17 cellular contexts compared by ENCODE assay signal in genomic region chr16:69893086-69893485, GRCh38.
"Had no signal": no experiment of that assay in that cellular context is flagged by ENCODE, and none has a peak within 500 bp of the region (broad histone marks: within the 10 kb centered on the region; RNA-seq: fewer than 3 reads in every experiment).

No MANE protein-coding gene starts in this region.

- H3K4me1 ChIP-seq: pancreas had no signal

- DNase-seq: activated B cell treated with CpG ODN at 0.5 μM for 24 hours; activated CD4-positive, alpha-beta T cell treated with anti-CD3 and anti-CD28 coated beads for 48 hours; activated CD8-positive, alpha-beta memory T cell treated with anti-CD3 and anti-CD28 coated beads, Interleukin-2, amount 50 U/mL, for 4 hours; activated naive CD4-positive, alpha-beta T cell treated with anti-CD3 and anti-CD28 coated beads for 36 hours; activated T-cell treated with anti-CD3 and anti-CD28 coated beads, Interleukin-2, amount 50 U/mL, for 4 hours; effector memory CD4-positive, alpha-beta T cell; esophagus squamous epithelium; left ventricle myocardium superior; naive B cell; pancreas; stimulated activated CD4-positive, alpha-beta T cell treated with anti-CD3 and anti-CD28 coated beads, Interleukin-4, amount 100 ng/mL, for 4 hours; stimulated activated naive B cell treated with anti-CD40 and anti-IgM and Interleukin-4, amounts not matched to agents 10 μg/mL and 1 μg/mL and 100 μg/mL, for 72 hours; thyroid gland had no signal

- H3K27ac Mint-ChIP-seq: activated B cell treated with CpG ODN at 0.5 μM for 24 hours; activated naive CD4-positive, alpha-beta T cell treated with anti-CD3 and anti-CD28 coated beads for 36 hours; dendritic cell treated with granulocyte-macrophage colony-stimulating factor and Interleukin-4, amounts not matched to agents 40 ng/mL and 50 ng/mL, for 4 days; stimulated activated naive B cell treated with anti-CD40 and anti-IgM and Interleukin-4, amounts not matched to agents 10 μg/mL and 1 μg/mL and 100 μg/mL, for 72 hours had no signal

- H3K9me3 Mint-ChIP-seq: activated B cell treated with CpG ODN at 0.5 μM for 24 hours; activated naive CD4-positive, alpha-beta T cell treated with anti-CD3 and anti-CD28 coated beads for 36 hours; activated T-cell treated with anti-CD3 and anti-CD28 coated beads, Interleukin-2, amount 50 U/mL, for 4 hours; dendritic cell treated with granulocyte-macrophage colony-stimulating factor and Interleukin-4, amounts not matched to agents 40 ng/mL and 50 ng/mL, for 4 days; naive B cell; stimulated activated naive B cell treated with anti-CD40 and anti-IgM and Interleukin-4, amounts not matched to agents 10 μg/mL and 1 μg/mL and 100 μg/mL, for 72 hours; T-helper 2 cell treated with Interferon-gamma antibody and Interleukin-4, amounts not matched to agents 5 μg/mL and 100 μg/mL, for 36 hours had no signal

- H3K4me3 ChIP-seq: ascending aorta, esophagus squamous epithelium, pancreas, smooth muscle cell, thyroid gland had no signal

- H3K27ac ChIP-seq: esophagus squamous epithelium, pancreas, thyroid gland had no signal

- H3K27me3 Mint-ChIP-seq: activated B cell treated with CpG ODN at 0.5 μM for 24 hours; dendritic cell treated with granulocyte-macrophage colony-stimulating factor and Interleukin-4, amounts not matched to agents 40 ng/mL and 50 ng/mL, for 4 days; naive B cell; stimulated activated naive B cell treated with anti-CD40 and anti-IgM and Interleukin-4, amounts not matched to agents 10 μg/mL and 1 μg/mL and 100 μg/mL, for 72 hours had no signal

- H3K27me3 ChIP-seq: ascending aorta, esophagus squamous epithelium, pancreas, thyroid gland had no signal

- H3K4me1 Mint-ChIP-seq: activated B cell treated with CpG ODN at 0.5 μM for 24 hours had no signal

- H3K4me3 Mint-ChIP-seq: activated B cell treated with CpG ODN at 0.5 μM for 24 hours; activated naive CD4-positive, alpha-beta T cell treated with anti-CD3 and anti-CD28 coated beads for 36 hours; activated T-cell treated with anti-CD3 and anti-CD28 coated beads, Interleukin-2, amount 50 U/mL, for 4 hours; dendritic cell treated with granulocyte-macrophage colony-stimulating factor and Interleukin-4, amounts not matched to agents 40 ng/mL and 50 ng/mL, for 4 days; stimulated activated naive B cell treated with anti-CD40 and anti-IgM and Interleukin-4, amounts not matched to agents 10 μg/mL and 1 μg/mL and 100 μg/mL, for 72 hours; T-helper 2 cell treated with Interferon-gamma antibody and Interleukin-4, amounts not matched to agents 5 μg/mL and 100 μg/mL, for 36 hours had no signal

- H3K9me3 ChIP-seq: ascending aorta, esophagus squamous epithelium, pancreas, thyroid gland had no signal
